In genomic region chr9:4022435-4023067, GRCh38 we compare ENCODE assay signal across 15 cellular contexts.
"Had no signal": no experiment of that assay in that cellular context is flagged by ENCODE, and none has a peak within 500 bp of the region (broad histone marks: within the 10 kb centered on the region; RNA-seq: fewer than 3 reads in every experiment).

No MANE protein-coding gene starts in this region.

- H3K27me3 ChIP-seq: ascending aorta, breast epithelium, transverse colon, vagina had no signal

- H3K4me3 ChIP-seq: ascending aorta, breast epithelium, transverse colon, vagina had no signal

- H3K36me3 Mint-ChIP-seq: natural killer cell had no signal

- H3K9me3 Mint-ChIP-seq: activated naive CD4-positive, alpha-beta T cell treated with anti-CD3 and anti-CD28 coated beads for 36 hours; activated naive CD8-positive, alpha-beta T cell treated with anti-CD3 and anti-CD28 coated beads, Interleukin-2, amount 50 U/mL, for 24 hours; activated T-helper 17 cell treated with anti-CD3 and anti-CD28 coated beads, Interleukin-2, amount 50 U/mL, for 72 hours; natural killer cell had no signal

- H3K4me1 ChIP-seq: ascending aorta, breast epithelium, vagina had no signal

- ATAC-seq: activated naive CD8-positive, alpha-beta T cell treated with anti-CD3 and anti-CD28 coated beads, Interleukin-2, amount 50 U/mL, for 24 hours; activated T-helper 17 cell treated with anti-CD3 and anti-CD28 coated beads, Interleukin-2, amount 50 U/mL, for 72 hours; natural killer cell; right cardiac atrium had no signal

- H3K9me3 ChIP-seq: ascending aorta, breast epithelium, transverse colon, vagina had no signal

- H3K27ac Mint-ChIP-seq: activated naive CD4-positive, alpha-beta T cell treated with anti-CD3 and anti-CD28 coated beads for 36 hours; activated naive CD8-positive, alpha-beta T cell treated with anti-CD3 and anti-CD28 coated beads, Interleukin-2, amount 50 U/mL, for 24 hours; activated T-helper 17 cell treated with anti-CD3 and anti-CD28 coated beads, Interleukin-2, amount 50 U/mL, for 72 hours; natural killer cell had no signal

- DNase-seq: activated naive CD4-positive, alpha-beta T cell treated with anti-CD3 and anti-CD28 coated beads for 36 hours; activated naive CD8-positive, alpha-beta T cell treated with anti-CD3 and anti-CD28 coated beads, Interleukin-2, amount 50 U/mL, for 24 hours; dermis blood vessel endothelial cell; natural killer cell; nucleus accumbens; right cardiac atrium; small intestine; stimulated activated CD4-positive, alpha-beta T cell treated with anti-CD3 and anti-CD28 coated beads, Interleukin-4, amount 100 ng/mL, for 4 hours; stimulated activated CD8-positive, alpha-beta memory T cell treated with anti-CD3 and anti-CD28 coated beads, Interleukin-4, amount 100 ng/mL, for 48 hours; stimulated activated naive CD4-positive, alpha-beta T cell treated with Interleukin-2 at 50 U/mL for 16 hours; transverse colon had no signal

- H3K4me1 Mint-ChIP-seq: activated naive CD8-positive, alpha-beta T cell treated with anti-CD3 and anti-CD28 coated beads, Interleukin-2, amount 50 U/mL, for 24 hours; activated T-helper 17 cell treated with anti-CD3 and anti-CD28 coated beads, Interleukin-2, amount 50 U/mL, for 72 hours; natural killer cell had no signal

- H3K27ac ChIP-seq: ascending aorta, breast epithelium, transverse colon, vagina had no signal

- H3K27me3 Mint-ChIP-seq: activated naive CD8-positive, alpha-beta T cell treated with anti-CD3 and anti-CD28 coated beads, Interleukin-2, amount 50 U/mL, for 24 hours had no signal

- H3K4me3 Mint-ChIP-seq: activated naive CD4-positive, alpha-beta T cell treated with anti-CD3 and anti-CD28 coated beads for 36 hours; activated naive CD8-positive, alpha-beta T cell treated with anti-CD3 and anti-CD28 coated beads, Interleukin-2, amount 50 U/mL, for 24 hours; activated T-helper 17 cell treated with anti-CD3 and anti-CD28 coated beads, Interleukin-2, amount 50 U/mL, for 72 hours; natural killer cell had no signal

- H3K36me3 ChIP-seq: ascending aorta, breast epithelium, transverse colon, vagina had no signal
